In the genomic region with DNA sequence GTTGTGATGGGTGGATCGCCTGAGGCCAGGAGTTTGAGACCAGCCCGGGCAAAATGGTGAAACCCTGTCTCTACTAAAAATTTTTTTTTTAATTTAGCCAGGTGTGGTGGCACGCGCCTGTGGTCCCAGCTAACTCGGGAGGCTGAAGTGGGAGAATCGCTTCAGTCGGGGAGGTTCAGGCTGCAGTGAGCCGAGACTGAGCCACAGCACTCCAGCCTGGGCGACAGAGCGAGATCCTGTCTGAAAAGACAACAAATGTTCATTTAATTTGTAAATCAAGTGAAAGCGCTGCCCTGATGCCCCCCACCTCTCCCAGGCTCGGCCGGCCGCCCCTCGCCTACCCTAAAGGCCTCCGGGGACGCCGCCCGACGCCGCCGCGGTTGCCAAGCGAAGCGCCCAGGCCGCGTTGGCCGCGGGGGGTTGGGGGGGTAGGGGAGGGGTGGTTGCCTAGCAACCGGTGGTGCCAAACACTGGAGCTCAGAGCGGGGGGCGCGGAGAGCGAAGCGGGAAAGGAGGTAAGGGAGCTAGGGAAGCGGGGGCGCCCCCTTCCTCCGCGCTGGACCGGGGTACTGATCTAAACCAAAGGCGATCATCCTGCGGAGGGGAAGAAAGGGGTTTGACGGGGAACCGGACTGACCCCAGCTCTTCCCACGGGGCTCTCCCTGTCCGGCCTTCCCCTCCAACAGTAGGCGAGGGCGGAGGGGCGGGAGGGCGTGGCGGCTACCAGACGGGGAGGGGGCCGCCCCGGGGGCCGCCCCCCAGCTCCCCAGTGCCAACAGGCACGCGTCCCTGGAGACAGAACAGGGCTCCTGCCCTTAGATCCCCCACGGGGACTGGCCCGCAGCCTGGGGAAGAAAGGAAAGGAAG, we compare ENCODE assay signal across 10 cellular contexts. TPM values are rescaled to one million over a fixed set of nuclear protein-coding genes. Genes with fewer than 3 reads are reported as not detected.
DNase-seq lines count a peak whose midpoint lies in the region; ATAC-seq and TF ChIP-seq lines count a peak whose summit lies in the region.
"Had no signal": no experiment of that assay in that cellular context is flagged by ENCODE, and none has a peak within 500 bp of the region (broad histone marks: within the 10 kb centered on the region; RNA-seq: fewer than 3 reads in every experiment).

A gene with protein sequence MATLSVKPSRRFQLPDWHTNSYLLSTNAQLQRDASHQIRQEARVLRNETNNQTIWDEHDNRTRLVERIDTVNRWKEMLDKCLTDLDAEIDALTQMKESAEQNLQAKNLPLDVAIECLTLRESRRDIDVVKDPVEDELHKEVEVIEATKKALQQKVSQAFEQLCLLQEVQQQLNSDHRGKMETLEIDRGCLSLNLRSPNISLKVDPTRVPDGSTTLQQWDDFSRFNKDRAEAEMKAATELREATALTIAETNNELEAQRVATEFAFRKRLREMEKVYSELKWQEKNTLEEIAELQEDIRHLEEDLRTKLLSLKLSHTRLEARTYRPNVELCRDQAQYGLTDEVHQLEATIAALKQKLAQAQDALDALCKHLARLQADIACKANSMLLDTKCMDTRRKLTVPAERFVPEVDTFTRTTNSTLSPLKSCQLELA (plus strand): TSS at position 460 of the 867 bp plus-strand sequence. CDS start 828 bp downstream, outside the sequence.

- TF ChIP-seq CTCF in brain (conservative IDR thresholded peaks at IDR 0.05) (peak in 1 of 2 experiments; percentile 16), kidney epithelial cell (IDR thresholded peaks at IDR 0.05; ENCODE audit: insufficient read depth, low read length, poor library complexity, severe bottlenecking) (no peak), suprapubic skin (IDR thresholded peaks at IDR 0.05) (no peak), foreskin keratinocyte (conservative IDR thresholded peaks at IDR 0.05) (no peak)

- H3K9me3 Mint-ChIP-seq in brain = no peaks in the 10 kb centered on the region
- H3K9me3 Mint-ChIP-seq: immature natural killer cell had no signal

- peaks cover 21% of the 10 kb centered on the region for H3K4me1 ChIP-seq in suprapubic skin
- H3K4me1 ChIP-seq in foreskin keratinocyte = peaks cover 14% of the 10 kb centered on the region

- WGBS in suprapubic skin = 16% methylated on average over 55 of the region's 59 CpGs

- peaks cover 14% of the 10 kb centered on the region for H3K4me1 Mint-ChIP-seq in brain

- ATAC-seq in foreskin keratinocyte (no peak), GM21619 (IDR thresholded peaks at IDR 0.05; ENCODE audit: unreplicated experiment) (no peak)

- H3K27ac ChIP-seq in suprapubic skin = no peak within 1 kb of the TSS
- no peak within 1 kb of the TSS for H3K27ac ChIP-seq in foreskin keratinocyte
- H3K27ac ChIP-seq: HL-60 had no signal

- H3K4me3 ChIP-seq in kidney epithelial cell (ENCODE audit: low read depth, low read length) = peak within 1 kb of the TSS; percentile 54
- peak within 1 kb of the TSS; percentile 59 for H3K4me3 ChIP-seq in suprapubic skin

- TF ChIP-seq POLR2A in suprapubic skin (IDR thresholded peaks at IDR 0.05) = no peak

- H3K36me3 Mint-ChIP-seq in brain = peaks cover 4% of the 10 kb centered on the region
- H3K36me3 Mint-ChIP-seq: immature natural killer cell had no signal

- H3K27ac Mint-ChIP-seq in brain = peak within 1 kb of the TSS in 4 of 5 experiments; percentile 64 to 87 (median 84)
- H3K27ac Mint-ChIP-seq: immature natural killer cell had no signal

- H3K9me3 ChIP-seq in suprapubic skin = no peaks in the 10 kb centered on the region

- no peak for TF ChIP-seq EP300 in suprapubic skin (IDR thresholded peaks at IDR 0.05)

- DNase-seq in DMS153 (lab: John Stamatoyannopoulos, UW) (peak; percentile 63), NCI-H2029 (lab: John Stamatoyannopoulos, UW) (peak; percentile 24), kidney epithelial cell (ENCODE audit: low read depth) (no peak), suprapubic skin (ENCODE audit: low spot score in 2 of 2) (peak; percentile 66 to 79), ureter (ENCODE audit: low spot score) (no peak), foreskin keratinocyte (no peak)

- peak within 1 kb of the TSS; percentile 81 to 85 (median 84) for H3K4me3 Mint-ChIP-seq in brain
- H3K4me3 Mint-ChIP-seq: immature natural killer cell had no signal

- H3K36me3 ChIP-seq in kidney epithelial cell (ENCODE audit: control insufficient read depth, insufficient read depth, low read length) (no peaks in the 10 kb centered on the region), suprapubic skin (no peaks in the 10 kb centered on the region)

- H3K27me3 ChIP-seq in kidney epithelial cell (ENCODE audit: control insufficient read depth, insufficient read depth, low read length) (no peaks in the 10 kb centered on the region), suprapubic skin (no peaks in the 10 kb centered on the region), foreskin keratinocyte (no peaks in the 10 kb centered on the region)

- peaks cover 3% of the 10 kb centered on the region for H3K27me3 Mint-ChIP-seq in brain

RNA-seq across cellular contexts. Expression of the gene that starts here (rescaled TPM):
- 12.0 TPM for polyA plus RNA-seq in brain (ENCODE audit: insufficient read depth, low read depth, low replicate concordance)
- 0.25 and 0.48 TPM in 2 replicates for total RNA-seq in kidney epithelial cell
- under 1 TPM in 1 of 4 donors, not detected in 3; 0.38 TPM for total RNA-seq in suprapubic skin
- not detected for total RNA-seq in ureter
- total RNA-seq in foreskin keratinocyte = 0.21 and 0.34 TPM in 2 replicates
- 0.28 and 0.42 TPM in 2 replicates for polyA plus RNA-seq in foreskin keratinocyte
- polyA plus RNA-seq: immature natural killer cell had no signal

Comparison
In these comparisons a context has a peak if more than half of its experiments do, and no peak if none do; other contexts are left out.
1. Peak in DNase-seq and H3K4me3 ChIP-seq in suprapubic skin; RNA of the gene not detected or under 1 TPM.
2. DNase-seq: peak in DMS153 (single experiment) and NCI-H2029 (single experiment); none in kidney epithelial cell (single experiment), ureter (single experiment) and foreskin keratinocyte (0 of 2).